27 cellular contexts compared by ENCODE assay signal in the genomic region with DNA sequence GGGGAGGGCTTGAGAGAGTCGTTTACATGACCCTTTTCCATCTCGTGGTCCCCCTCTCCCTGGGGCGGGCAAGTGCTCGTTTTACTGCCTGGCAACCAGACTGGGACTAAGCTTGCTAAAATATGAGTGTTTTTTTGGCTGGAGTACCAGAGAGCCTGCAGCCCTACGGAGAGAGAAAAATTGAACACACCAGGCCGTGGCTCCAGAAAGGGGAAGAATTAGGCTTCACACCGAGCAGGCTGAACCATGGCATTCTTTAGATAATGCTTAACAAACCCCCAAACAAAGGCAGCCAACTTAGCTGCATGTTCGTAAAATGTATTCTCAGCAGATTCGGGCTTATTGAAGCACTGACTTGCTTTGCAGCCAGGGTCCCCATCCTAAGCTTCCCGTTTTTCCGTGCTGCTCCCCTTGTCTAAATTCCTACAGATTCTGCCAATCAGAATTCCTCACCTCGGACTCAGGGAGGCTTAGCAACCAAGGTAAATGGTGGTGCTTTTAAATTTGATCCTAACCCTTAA.
"Had no signal": no experiment of that assay in that cellular context is flagged by ENCODE, and none has a peak within 500 bp of the region (broad histone marks: within the 10 kb centered on the region; RNA-seq: fewer than 3 reads in every experiment).

No MANE protein-coding gene starts in this region.

- H3K9ac ChIP-seq: parathyroid adenoma had no signal

- H3K36me3 ChIP-seq: right atrium auricular region, vagina had no signal

- H3K4me3 ChIP-seq: right atrium auricular region, smooth muscle cell, vagina had no signal

- DNase-seq: activated CD4-positive, alpha-beta memory T cell treated with anti-CD3 and anti-CD28 coated beads, Interleukin-2, amount 10 ng/mL, durations not matched to agents 7 days and 5 days; activated CD4-positive, alpha-beta T cell treated with anti-CD3 and anti-CD28 coated beads for 1 hour; activated CD4-positive, alpha-beta T cell treated with anti-CD3 and anti-CD28 coated beads, Interleukin-2, amount 10 ng/mL, durations not matched to agents 7 days and 5 days; activated CD8-positive, alpha-beta memory T cell treated with anti-CD3 and anti-CD28 coated beads, Interleukin-2, amount 50 U/mL, for 48 hours; activated gamma-delta T cell treated with Interleukin-2 at 50 U/mL for 16 hours; activated naive CD4-positive, alpha-beta T cell treated with anti-CD3 and anti-CD28 coated beads, Interleukin-2, amount 50 U/mL, for 16 hours; activated T-cell treated with anti-CD3 and anti-CD28 coated beads, Interleukin-2, amount 50 U/mL, for 24 hours; amniotic stem cell; caudate nucleus; effector CD8-positive, alpha-beta T cell; left colon; mammary epithelial cell; nephron progenitor cell; stimulated activated CD4-positive, alpha-beta T cell treated with anti-CD3 and anti-CD28 coated beads, Interleukin-1b, Interleukin-23, amount 100 ng/mL, for 48 hours; stimulated activated CD4-positive, alpha-beta T cell treated with anti-CD3 and anti-CD28 coated beads, Interleukin-4, amount 100 ng/mL, for 4 hours; stimulated activated CD8-positive, alpha-beta memory T cell treated with anti-CD3 and anti-CD28 coated beads, Interleukin-4, amount 100 ng/mL, for 48 hours; stimulated activated naive CD8-positive, alpha-beta T cell treated with anti-CD3 and anti-CD28 coated beads, Interleukin-15, amount 100 ng/mL, for 72 hours; substantia nigra; T-helper 17 cell had no signal

- H3K27ac ChIP-seq: parathyroid adenoma, right atrium auricular region, vagina had no signal

- H3K4me1 ChIP-seq: parathyroid adenoma, right atrium auricular region had no signal

- FAIRE-seq: astrocyte, frontal cortex, keratinocyte had no signal

- H3K27me3 ChIP-seq: right atrium auricular region, vagina had no signal

- ATAC-seq: left colon; stimulated activated memory B cell treated with anti-CD40 and anti-IgM and Interleukin-4, amounts not matched to agents 10 μg/mL and 1 μg/mL and 100 μg/mL, for 72 hours; stimulated activated naive CD8-positive, alpha-beta T cell treated with anti-CD3 and anti-CD28 coated beads, Interleukin-15, amount 100 ng/mL, for 72 hours; T-helper 17 cell had no signal

- H3K9me3 ChIP-seq: right atrium auricular region, vagina had no signal
